Comparison of ENCODE assay signal across 17 cellular contexts in genomic region chr12:3204143-3204542, GRCh38.
DNase-seq lines count a peak whose midpoint lies in the region; ATAC-seq and TF ChIP-seq lines count a peak whose summit lies in the region.
"Had no signal": no experiment of that assay in that cellular context is flagged by ENCODE, and none has a peak within 500 bp of the region (broad histone marks: within the 10 kb centered on the region; RNA-seq: fewer than 3 reads in every experiment).

No MANE protein-coding gene starts in this region.

- H3K79me2 ChIP-seq in HCT116 (ENCODE audit: insufficient read depth, low read length), result no peaks in the 10 kb centered on the region
- H3K79me2 ChIP-seq in PC-3 (ENCODE audit: low read length), result no peaks in the 10 kb centered on the region

- H3K9me2 ChIP-seq in HCT116 (ENCODE audit: insufficient read depth), result no peaks in the 10 kb centered on the region
- no peaks in the 10 kb centered on the region for H3K9me2 ChIP-seq in PC-3 (replicated peaks; ENCODE audit: low read length)

- no peak overlapping the region for H3K27ac ChIP-seq in HCT116 (ENCODE audit: low read depth, low read length)
- no peak overlapping the region for H3K27ac ChIP-seq in esophagus muscularis mucosa (replicated peaks in 1 of 4)
- no peak overlapping the region for H3K27ac ChIP-seq in PC-3 (ENCODE audit: low read length)
- H3K27ac ChIP-seq: ovary had no signal

- RAD21 ChIA-PET in HCT116 (lab: Charles Lee; ENCODE audit: low non-redundant PET in 1 of 2, low total read pairs in 2 of 2, uncharacterized antibody in 2 of 2, unreplicated experiment in 2 of 2), result no interaction called here

- H2AFZ ChIP-seq in HCT116 (ENCODE audit: low read depth, low read length, poor library complexity, severe bottlenecking) (no peak overlapping the region), PC-3 (ENCODE audit: low read length) (no peak overlapping the region)

- POLR2A ChIA-PET in HCT116 (lab: Charles Lee), result no interaction called here
- POLR2A ChIA-PET in PC-3 (lab: Charles Lee; ENCODE audit: unreplicated experiment), result no interaction called here

- CTCF ChIA-PET in HCT116 (lab: Charles Lee) (interaction anchor here (1.4 kb wide), 1 partner anchor 69 kb away, joined by 3 read pairs; no protein-coding TSS in a partner anchor), PC-3 (lab: Charles Lee) (no interaction called here)

- intact Hi-C loops in HCT116 (cut with micrococcal nuclease), result loop anchor here (5.0 kb wide), 1 partner anchor 73 kb away; no protein-coding TSS in a partner anchor
- intact Hi-C loops in esophagus muscularis mucosa (cut with DNase I), result loop anchor here (5.0 kb wide), 2 partner anchors 68 to 132 kb away; no protein-coding TSS in a partner anchor
- intact Hi-C loops in PC-3 (cut with micrococcal nuclease), result loop anchor here (10.0 kb wide), 1 partner anchor 71 kb away; no protein-coding TSS in a partner anchor

- no peak for TF ChIP-seq EP300 in esophagus muscularis mucosa (IDR thresholded peaks at IDR 0.05)

- 89% methylated on average over 10 of the region's 10 CpGs for WGBS in esophagus muscularis mucosa

- BruUV-seq in HCT116 (replicated peaks; lab: Mats Ljungman, UMichigan) (no TSS peak), PC-3 (replicated peaks; lab: Mats Ljungman, UMichigan) (no TSS peak)

- no peaks in the 10 kb centered on the region for H3F3A ChIP-seq in PC-3 (ENCODE audit: low read length, unreplicated experiment)

- H3K9ac ChIP-seq in HCT116 (ENCODE audit: low read length) (no peak overlapping the region), PC-3 (ENCODE audit: low read length) (no peak overlapping the region)

- no peak overlapping the region for H3K4me2 ChIP-seq in HCT116 (ENCODE audit: low read length)
- no peak overlapping the region for H3K4me2 ChIP-seq in PC-3 (ENCODE audit: low read length)
- H3K4me2 ChIP-seq: smooth muscle cell had no signal

- H4K20me1 ChIP-seq in HCT116 (ENCODE audit: insufficient read depth) (no peaks in the 10 kb centered on the region), PC-3 (ENCODE audit: low read length) (no peaks in the 10 kb centered on the region)

- TF ChIP-seq CTCF in HCT116 (IDR thresholded peaks at IDR 0.05 in 2 of 3, conservative IDR thresholded peaks at IDR 0.05 in 1 of 3; ENCODE audit: borderline replicate concordance in 1 of 3, insufficient read depth in 1 of 3, low read depth in 2 of 3, low read length in 2 of 3), result peak in 2 of 3 experiments; percentile 6 to 14; a peak in 1 of 6 replicates
- no peak for TF ChIP-seq CTCF in esophagus muscularis mucosa (IDR thresholded peaks at IDR 0.05)
- TF ChIP-seq CTCF in PC-3 (conservative IDR thresholded peaks at IDR 0.05; ENCODE audit: low read depth, low read length), result no peak

- TF ChIP-seq RAD21 in HCT116 (IDR thresholded peaks at IDR 0.05; ENCODE audit: low read depth), result no peak

- no peaks in the 10 kb centered on the region for H3K9me3 ChIP-seq in HCT116 (ENCODE audit: control insufficient read depth in 1 of 2, insufficient read depth in 1 of 2, low read depth in 1 of 2, low read length in 2 of 2)
- H3K9me3 ChIP-seq in esophagus muscularis mucosa, result no peaks in the 10 kb centered on the region
- H3K9me3 ChIP-seq in PC-3 (ENCODE audit: low read length), result no peaks in the 10 kb centered on the region
- H3K9me3 ChIP-seq: ovary had no signal

- H3K36me3 ChIP-seq in HCT116 (ENCODE audit: control insufficient read depth in 1 of 2, insufficient read depth in 2 of 2, low read length in 2 of 2) (no peaks in the 10 kb centered on the region), esophagus muscularis mucosa (no peaks in the 10 kb centered on the region), PC-3 (ENCODE audit: low read depth, low read length) (no peaks in the 10 kb centered on the region)
- H3K36me3 ChIP-seq: ovary had no signal

- H3K27me3 ChIP-seq in HCT116 (ENCODE audit: insufficient read depth, low read length), result no peaks in the 10 kb centered on the region
- H3K27me3 ChIP-seq in esophagus muscularis mucosa, result peaks cover 0 to 15% (median 0%) of the 10 kb centered on the region in 4 donors
- H3K27me3 ChIP-seq in PC-3 (ENCODE audit: low read length), result peaks cover 22% of the 10 kb centered on the region
- H3K27me3 ChIP-seq: ovary had no signal

- TF ChIP-seq POLR2A in HCT116 (IDR thresholded peaks at IDR 0.05; ENCODE audit: borderline replicate concordance, extremely low read depth, insufficient read depth, insufficient read length) (no peak), esophagus muscularis mucosa (IDR thresholded peaks at IDR 0.05; ENCODE audit: low read depth) (no peak)

- DNase-seq in NCI-H1436 (lab: John Stamatoyannopoulos, UW) (peak; percentile 10), NCI-H1436 treated with DMSO at 0.1 percent for 48 hours (lab: John Stamatoyannopoulos, UW) (no peak), HCT116 (ENCODE audit: low read depth, low spot score) (peak; percentile 7), NCI-H524 (lab: John Stamatoyannopoulos, UW) (peak; percentile 80 to 91), esophagus muscularis mucosa (ENCODE audit: extremely low spot score) (no peak), PC-3 (no peak), RKO (ENCODE audit: low spot score) (no peak)
- DNase-seq: activated B cell treated with CpG ODN at 0.5 μM for 24 hours; activated CD8-positive, alpha-beta memory T cell treated with anti-CD3 and anti-CD28 coated beads, Interleukin-2, amount 50 U/mL, for 4 hours; activated naive CD4-positive, alpha-beta T cell treated with Interleukin-2 at 50 U/mL for 16 hours; CD8-positive, alpha-beta T cell; immature natural killer cell; ovary; stimulated activated naive CD8-positive, alpha-beta T cell treated with anti-CD3 and anti-CD28 coated beads, Interleukin-15, Interleukin-2, amounts not matched to agents 100 U/mL and 50 U/mL, for 24 hours; SW 1271 had no signal

- ATAC-seq in HCT116 (peak; percentile 82), esophagus mucosa (peak; percentile 87), PC-3 (no peak)
- ATAC-seq: CD8-positive, alpha-beta T cell; stimulated activated naive CD8-positive, alpha-beta T cell treated with anti-CD3 and anti-CD28 coated beads, Interleukin-15, Interleukin-2, amounts not matched to agents 100 U/mL and 50 U/mL, for 24 hours had no signal

- H3K4me3 ChIP-seq in HCT116 (replicated peaks in 1 of 2; ENCODE audit: low read depth in 1 of 2, low read length in 2 of 2), result no peak overlapping the region
- H3K4me3 ChIP-seq in esophagus muscularis mucosa, result no peak overlapping the region
- H3K4me3 ChIP-seq in PC-3 (ENCODE audit: low read length), result no peak overlapping the region
- H3K4me3 ChIP-seq: ovary, smooth muscle cell had no signal

- peaks cover 0 to 16% of the 10 kb centered on the region in 2 experiments; a peak in 2 of 4 replicates for H3K4me1 ChIP-seq in HCT116 (ENCODE audit: control insufficient read depth in 1 of 2, insufficient read depth in 2 of 2, low read length in 2 of 2)
- peaks cover 48 to 64% (median 58%) of the 10 kb centered on the region in 4 donors for H3K4me1 ChIP-seq in esophagus muscularis mucosa
- H3K4me1 ChIP-seq in PC-3 (ENCODE audit: insufficient read depth, low read length), result peaks cover 9% of the 10 kb centered on the region

TF ChIP-seq in HCT116, 20 proteins besides CTCF, POLR2A, EP300 and RAD21 (continues in another document):
- TF ChIP-seq EZH2phosphoT487 (IDR thresholded peaks at IDR 0.05; ENCODE audit: borderline replicate concordance) (no peak), CEBPB (IDR thresholded peaks at IDR 0.05; ENCODE audit: low read depth) (no peak), SRF (IDR thresholded peaks at IDR 0.05; ENCODE audit: low read depth) (no peak), ZBTB33 (IDR thresholded peaks at IDR 0.05; ENCODE audit: extremely low read depth, insufficient replicate concordance, low read length) (no peak), ZFX (IDR thresholded peaks at IDR 0.05) (no peak), YY1 (IDR thresholded peaks at IDR 0.05; ENCODE audit: extremely low read depth, insufficient replicate concordance, low read depth, low read length) (no peak), CBX3 (IDR thresholded peaks at IDR 0.05; ENCODE audit: low read depth) (no peak), MAX (IDR thresholded peaks at IDR 0.05) (no peak)

Comparison
In these comparisons a context has a peak if more than half of its experiments do, and no peak if none do; other contexts are left out.
1. DNase-seq: peak in NCI-H1436 (single experiment), HCT116 (single experiment) and NCI-H524 (2 of 2); none in NCI-H1436 treated with DMSO at 0.1 percent for 48 hours (single experiment), esophagus muscularis mucosa (single experiment), PC-3 (single experiment) and RKO (single experiment).
2. CTCF ChIP-seq: peak in HCT116 (2 of 3); none in esophagus muscularis mucosa (0 of 3) and PC-3 (single experiment).